ENCODE assay signal across 28 cellular contexts in the genomic region with DNA sequence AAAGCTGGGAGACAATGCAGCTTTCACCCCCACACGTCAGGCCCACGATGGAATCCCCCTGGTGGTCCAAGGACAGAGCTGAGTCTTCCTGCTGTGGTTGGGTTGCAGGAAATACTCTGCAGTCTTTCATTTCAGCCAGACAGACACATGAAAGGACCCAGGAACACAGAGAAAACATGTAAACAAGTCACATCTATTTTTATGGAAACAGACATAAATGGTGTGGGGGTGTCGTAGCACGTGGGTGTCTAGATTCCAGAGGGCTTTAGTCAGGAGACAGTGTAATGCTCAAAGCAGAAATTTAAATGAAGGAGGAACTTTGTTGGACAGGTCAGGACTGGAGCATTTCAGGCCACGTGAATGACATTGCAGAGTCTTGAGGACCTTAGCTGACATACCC.
A peak's percentile ranks its signal among the peaks of the same experiment; 100 is the strongest.
DNase-seq lines count a peak whose midpoint lies in the region; ATAC-seq, FAIRE-seq and TF ChIP-seq lines count a peak whose summit lies in the region.
"Had no signal": no experiment of that assay in that cellular context is flagged by ENCODE, and none has a peak within 500 bp of the region (broad histone marks: within the 10 kb centered on the region; RNA-seq: fewer than 3 reads in every experiment).

No MANE protein-coding gene starts in this region.

- H3K4me3 ChIP-seq in WERI-Rb-1 (ENCODE audit: low read depth, low read length) (no peak overlapping the region), osteoblast (ENCODE audit: insufficient read depth, low read length) (no peak overlapping the region)
- H3K4me3 ChIP-seq: esophagus squamous epithelium, prostate gland, skin epidermis, tibial artery had no signal

- peak; percentile 18 for DNase-seq in GM03348 (ENCODE audit: low spot score)
- DNase-seq in WERI-Rb-1: peak; percentile 9
- peak; percentile 18 for DNase-seq in osteoblast (ENCODE audit: insufficient read length, low spot score, missing footprints)
- DNase-seq in activated T-helper 2 cell treated with anti-CD3 and anti-CD28 coated beads, Interferon-gamma antibody, Interleukin-2, Interleukin-4, amounts not matched to agents 10 μg/mL and 5 μg/mL and 100 μg/mL, durations not matched to agents 14 hours and 24 hours and 36 hours (ENCODE audit: low spot score): no peak
- no peak for DNase-seq in C1 segment of cervical spinal cord (lab: John Stamatoyannopoulos, UW)
- DNase-seq: activated CD4-positive, alpha-beta T cell treated with anti-CD3 and anti-CD28 coated beads, Interleukin-2, amount 10 ng/mL, durations not matched to agents 24 days and 14 days; activated CD8-positive, alpha-beta memory T cell treated with anti-CD3 and anti-CD28 coated beads, Interleukin-2, amount 50 U/mL, for 48 hours; activated effector memory CD4-positive, alpha-beta T cell treated with Interleukin-2 at 50 U/mL for 16 hours; activated naive CD8-positive, alpha-beta T cell treated with anti-CD3 and anti-CD28 coated beads, Interleukin-2, amount 50 U/mL, for 24 hours; AML-193; Calu3; effector CD4-positive, alpha-beta T cell; esophagus squamous epithelium; NCI-H1694 treated with DMSO at 0.1 percent for 48 hours; NCI-H748 treated with DMSO at 0.1 percent for 48 hours; stimulated activated naive CD4-positive, alpha-beta T cell treated with Interleukin-2 at 50 U/mL for 16 hours; tibial artery had no signal

- H3K36me3 ChIP-seq in WERI-Rb-1: no peaks in the 10 kb centered on the region
- no peaks in the 10 kb centered on the region for H3K36me3 ChIP-seq in osteoblast (ENCODE audit: insufficient read depth, low read length)
- H3K36me3 ChIP-seq: esophagus squamous epithelium, prostate gland, tibial artery had no signal

- no peak overlapping the region for H2AFZ ChIP-seq in osteoblast (ENCODE audit: low read length)

- no peak overlapping the region for H3K4me3 Mint-ChIP-seq in activated T-helper 2 cell treated with anti-CD3 and anti-CD28 coated beads, Interferon-gamma antibody, Interleukin-2, Interleukin-4, amounts not matched to agents 10 μg/mL and 5 μg/mL and 100 μg/mL, durations not matched to agents 14 hours and 24 hours and 36 hours (ENCODE audit: low read depth)
- H3K4me3 Mint-ChIP-seq: activated CD4-positive, alpha-beta T cell treated with anti-CD3 and anti-CD28 coated beads, Interleukin-2, amount 10 ng/mL, durations not matched to agents 24 days and 14 days; activated naive CD8-positive, alpha-beta T cell treated with anti-CD3 and anti-CD28 coated beads, Interleukin-2, amount 50 U/mL, for 24 hours; central memory CD8-positive, alpha-beta T cell; IgD-negative memory B cell; neural crest cell had no signal

- intact Hi-C loops in activated T-helper 2 cell treated with anti-CD3 and anti-CD28 coated beads, Interferon-gamma antibody, Interleukin-2, Interleukin-4, amounts not matched to agents 10 μg/mL and 5 μg/mL and 100 μg/mL, durations not matched to agents 14 hours and 24 hours and 36 hours (cut with micrococcal nuclease): no loop called here

- H3K79me2 ChIP-seq in osteoblast (ENCODE audit: insufficient read depth, low read length): no peaks in the 10 kb centered on the region

- no peak overlapping the region for H3K27ac Mint-ChIP-seq in activated T-helper 2 cell treated with anti-CD3 and anti-CD28 coated beads, Interferon-gamma antibody, Interleukin-2, Interleukin-4, amounts not matched to agents 10 μg/mL and 5 μg/mL and 100 μg/mL, durations not matched to agents 14 hours and 24 hours and 36 hours
- H3K27ac Mint-ChIP-seq: activated CD4-positive, alpha-beta T cell treated with anti-CD3 and anti-CD28 coated beads, Interleukin-2, amount 10 ng/mL, durations not matched to agents 24 days and 14 days; activated naive CD8-positive, alpha-beta T cell treated with anti-CD3 and anti-CD28 coated beads, Interleukin-2, amount 50 U/mL, for 24 hours; IgD-negative memory B cell had no signal

- no peaks in the 10 kb centered on the region for H3K27me3 Mint-ChIP-seq in activated T-helper 2 cell treated with anti-CD3 and anti-CD28 coated beads, Interferon-gamma antibody, Interleukin-2, Interleukin-4, amounts not matched to agents 10 μg/mL and 5 μg/mL and 100 μg/mL, durations not matched to agents 14 hours and 24 hours and 36 hours (ENCODE audit: low read depth)
- H3K27me3 Mint-ChIP-seq: activated CD4-positive, alpha-beta T cell treated with anti-CD3 and anti-CD28 coated beads, Interleukin-2, amount 10 ng/mL, durations not matched to agents 24 days and 14 days; activated naive CD8-positive, alpha-beta T cell treated with anti-CD3 and anti-CD28 coated beads, Interleukin-2, amount 50 U/mL, for 24 hours; central memory CD8-positive, alpha-beta T cell; IgD-negative memory B cell had no signal

- no peak for ATAC-seq in HG03045 (IDR thresholded peaks at IDR 0.05; ENCODE audit: unreplicated experiment)
- ATAC-seq in GM21381 (IDR thresholded peaks at IDR 0.05; ENCODE audit: unreplicated experiment): no peak
- ATAC-seq: activated naive CD8-positive, alpha-beta T cell treated with anti-CD3 and anti-CD28 coated beads, Interleukin-2, amount 50 U/mL, for 24 hours; left lobe of liver; Right ventricle myocardium inferior had no signal

- no peaks in the 10 kb centered on the region for H3K9me3 Mint-ChIP-seq in activated T-helper 2 cell treated with anti-CD3 and anti-CD28 coated beads, Interferon-gamma antibody, Interleukin-2, Interleukin-4, amounts not matched to agents 10 μg/mL and 5 μg/mL and 100 μg/mL, durations not matched to agents 14 hours and 24 hours and 36 hours
- H3K9me3 Mint-ChIP-seq: activated CD4-positive, alpha-beta T cell treated with anti-CD3 and anti-CD28 coated beads, Interleukin-2, amount 10 ng/mL, durations not matched to agents 24 days and 14 days; activated naive CD8-positive, alpha-beta T cell treated with anti-CD3 and anti-CD28 coated beads, Interleukin-2, amount 50 U/mL, for 24 hours; IgD-negative memory B cell; neural crest cell had no signal

- H3K36me3 Mint-ChIP-seq in activated T-helper 2 cell treated with anti-CD3 and anti-CD28 coated beads, Interferon-gamma antibody, Interleukin-2, Interleukin-4, amounts not matched to agents 10 μg/mL and 5 μg/mL and 100 μg/mL, durations not matched to agents 14 hours and 24 hours and 36 hours (ENCODE audit: low read depth): no peaks in the 10 kb centered on the region
- H3K36me3 Mint-ChIP-seq: IgD-negative memory B cell had no signal

- H3K4me1 ChIP-seq in osteoblast (ENCODE audit: insufficient read depth, low read length): peaks cover 7% of the 10 kb centered on the region
- H3K4me1 ChIP-seq: esophagus squamous epithelium, prostate gland had no signal

- peak; percentile 80 for FAIRE-seq in endometrium (lab: Jason Lieb, UNC)
- FAIRE-seq: TTC549 had no signal

- H3K27me3 ChIP-seq in WERI-Rb-1 (ENCODE audit: insufficient read depth, low read depth, severe bottlenecking) (no peaks in the 10 kb centered on the region), osteoblast (ENCODE audit: insufficient read depth, low read length) (no peaks in the 10 kb centered on the region)
- H3K27me3 ChIP-seq: esophagus squamous epithelium, tibial artery had no signal

- no peaks in the 10 kb centered on the region for H4K20me1 ChIP-seq in osteoblast (ENCODE audit: insufficient read depth, low read length)

- H3K9me3 ChIP-seq in WERI-Rb-1 (ENCODE audit: severe bottlenecking) (no peaks in the 10 kb centered on the region), osteoblast (ENCODE audit: low read depth, low read length) (no peaks in the 10 kb centered on the region)
- H3K9me3 ChIP-seq: esophagus squamous epithelium, prostate gland had no signal

- no peaks in the 10 kb centered on the region for H3K4me1 Mint-ChIP-seq in activated T-helper 2 cell treated with anti-CD3 and anti-CD28 coated beads, Interferon-gamma antibody, Interleukin-2, Interleukin-4, amounts not matched to agents 10 μg/mL and 5 μg/mL and 100 μg/mL, durations not matched to agents 14 hours and 24 hours and 36 hours (ENCODE audit: low read depth)
- H3K4me1 Mint-ChIP-seq: activated CD4-positive, alpha-beta T cell treated with anti-CD3 and anti-CD28 coated beads, Interleukin-2, amount 10 ng/mL, durations not matched to agents 24 days and 14 days; activated naive CD8-positive, alpha-beta T cell treated with anti-CD3 and anti-CD28 coated beads, Interleukin-2, amount 50 U/mL, for 24 hours; central memory CD8-positive, alpha-beta T cell; IgD-negative memory B cell had no signal

- no peak overlapping the region for H3K4me2 ChIP-seq in osteoblast (ENCODE audit: insufficient read depth, low read length)

- H3K27ac ChIP-seq in WERI-Rb-1: no peak overlapping the region
- peak overlapping the region; percentile 25 for H3K27ac ChIP-seq in osteoblast (ENCODE audit: low read depth, low read length)
- H3K27ac ChIP-seq: esophagus squamous epithelium, prostate gland, skin epidermis had no signal

- no peak for TF ChIP-seq CTCF in WERI-Rb-1 (IDR thresholded peaks at IDR 0.05; ENCODE audit: low read depth, low read length)
- TF ChIP-seq CTCF in osteoblast (IDR thresholded peaks at IDR 0.05; ENCODE audit: extremely low read depth, low read depth, low read length): no peak

Comparison
In these comparisons a context has a peak if more than half of its experiments do, and no peak if none do; other contexts are left out.
1. DNase-seq: peak in GM03348 (single experiment), WERI-Rb-1 (single experiment) and osteoblast (single experiment); none in activated T-helper 2 cell treated with anti-CD3 and anti-CD28 coated beads, Interferon-gamma antibody, Interleukin-2, Interleukin-4, amounts not matched to agents 10 μg/mL and 5 μg/mL and 100 μg/mL, durations not matched to agents 14 hours and 24 hours and 36 hours (single experiment) and C1 segment of cervical spinal cord (0 of 14).